Comparison of ENCODE assay signal across 7 cellular contexts in the genomic region with DNA sequence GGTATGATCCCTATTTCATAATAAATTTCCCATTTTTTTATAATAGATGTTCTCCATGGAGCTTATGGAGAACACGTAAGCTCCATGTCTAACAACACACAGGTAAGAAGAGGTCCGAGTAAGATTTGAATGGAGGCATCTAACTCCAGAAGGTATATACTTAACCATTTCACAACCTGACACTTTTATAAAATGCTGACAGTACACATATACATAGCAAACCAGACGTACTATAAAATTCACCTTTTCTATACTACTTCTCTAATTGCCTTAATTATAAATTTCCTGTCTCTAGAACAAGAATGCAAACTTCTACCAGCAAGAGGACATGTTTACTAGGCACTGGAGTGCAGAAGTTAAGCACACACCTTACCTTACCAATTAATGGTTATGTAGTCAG.
"Had no signal": no experiment of that assay in that cellular context is flagged by ENCODE, and none has a peak within 500 bp of the region (broad histone marks: within the 10 kb centered on the region; RNA-seq: fewer than 3 reads in every experiment).

No MANE protein-coding gene starts in this region.

- H3K4me3 ChIP-seq: GM23338 had no signal

- ATAC-seq: GM23338 had no signal

- H3K27ac ChIP-seq: HL-60 had no signal

- H2AFZ ChIP-seq: GM23338 had no signal

- FAIRE-seq: H1, H54 had no signal

- H3K4me2 ChIP-seq: GM23338 had no signal

- DNase-seq: H9, HCEC 1CT, KG1 had no signal
